ENCODE assay signal across 8 cellular contexts in genomic region chr14:96039633-96040311, GRCh38. TPM values are rescaled to one million over a fixed set of nuclear protein-coding genes. Genes with fewer than 3 reads are reported as not detected.
DNase-seq lines count a peak whose midpoint lies in the region; ATAC-seq and TF ChIP-seq lines count a peak whose summit lies in the region.

No MANE protein-coding gene starts in this region.

- peak; percentile 18 for DNase-seq in stimulated activated CD4-positive, alpha-beta T cell treated with anti-CD3 and anti-CD28 coated beads, Interleukin-4, amount 100 ng/mL, for 1 hour
- no peak for DNase-seq in stimulated activated CD4-positive, alpha-beta T cell treated with anti-CD3 and anti-CD28 coated beads, Interleukin-4, amount 100 ng/mL, for 24 hours
- DNase-seq in RPMI7951 (ENCODE audit: low read depth), result peak; percentile 41
- no peak for DNase-seq in coronary artery (ENCODE audit: low spot score)
- no peak for DNase-seq in lower leg skin (ENCODE audit: low spot score in 2 of 2)
- DNase-seq in superior temporal gyrus (ENCODE audit: extremely low spot score), result peak; percentile 69
- no peak for DNase-seq in NCI-H1436 treated with DMSO at 0.1 percent for 48 hours (lab: John Stamatoyannopoulos, UW)

- intact Hi-C loops in lower leg skin (cut with DNase I; ENCODE audit: low total_unique reads), result no loop called here

- ATAC-seq in HG03354 (IDR thresholded peaks at IDR 0.05; ENCODE audit: poor library complexity, severe bottlenecking, unreplicated experiment), result no peak

- 0 to 2% methylated on average over 36 to 49 of the region's 56 CpGs for WGBS in lower leg skin, 2 donors

- TF ChIP-seq POLR2A in lower leg skin (IDR thresholded peaks at IDR 0.05), result no peak

- peak overlapping the region; percentile 85 for H3K4me3 ChIP-seq in coronary artery
- peak overlapping the region; percentile 66 for H3K4me3 ChIP-seq in lower leg skin (ENCODE audit: low read depth, poor library complexity, severe bottlenecking)

- TF ChIP-seq CTCF in coronary artery (IDR thresholded peaks at IDR 0.05) (no peak), lower leg skin (IDR thresholded peaks at IDR 0.05) (no peak)

- H3K27ac ChIP-seq in coronary artery, result peak overlapping the region; percentile 83 to 86

RNA-seq across cellular contexts. Expression of gene C14orf132, which starts 0.6 kb away (rescaled TPM):
- 22.6 and 24.6 TPM in 2 replicates for total RNA-seq in RPMI7951 (2014; rRNA removed; shearing (Covaris generic))
- 10 to 100 TPM in 3 of 4 donors, 1 to 10 TPM in 1; 9.6 to 24.9 (median 16.6) TPM for total RNA-seq in lower leg skin

Comparison
In these comparisons a context has a peak if more than half of its experiments do, and no peak if none do; other contexts are left out.
1. DNase-seq: peak in stimulated activated CD4-positive, alpha-beta T cell treated with anti-CD3 and anti-CD28 coated beads, Interleukin-4, amount 100 ng/mL, for 1 hour (single experiment), RPMI7951 (single experiment) and superior temporal gyrus (single experiment); none in stimulated activated CD4-positive, alpha-beta T cell treated with anti-CD3 and anti-CD28 coated beads, Interleukin-4, amount 100 ng/mL, for 24 hours (single experiment), coronary artery (single experiment), lower leg skin (0 of 2) and NCI-H1436 treated with DMSO at 0.1 percent for 48 hours (single experiment).